ENCODE assay signal across 8 cellular contexts in the genomic region with DNA sequence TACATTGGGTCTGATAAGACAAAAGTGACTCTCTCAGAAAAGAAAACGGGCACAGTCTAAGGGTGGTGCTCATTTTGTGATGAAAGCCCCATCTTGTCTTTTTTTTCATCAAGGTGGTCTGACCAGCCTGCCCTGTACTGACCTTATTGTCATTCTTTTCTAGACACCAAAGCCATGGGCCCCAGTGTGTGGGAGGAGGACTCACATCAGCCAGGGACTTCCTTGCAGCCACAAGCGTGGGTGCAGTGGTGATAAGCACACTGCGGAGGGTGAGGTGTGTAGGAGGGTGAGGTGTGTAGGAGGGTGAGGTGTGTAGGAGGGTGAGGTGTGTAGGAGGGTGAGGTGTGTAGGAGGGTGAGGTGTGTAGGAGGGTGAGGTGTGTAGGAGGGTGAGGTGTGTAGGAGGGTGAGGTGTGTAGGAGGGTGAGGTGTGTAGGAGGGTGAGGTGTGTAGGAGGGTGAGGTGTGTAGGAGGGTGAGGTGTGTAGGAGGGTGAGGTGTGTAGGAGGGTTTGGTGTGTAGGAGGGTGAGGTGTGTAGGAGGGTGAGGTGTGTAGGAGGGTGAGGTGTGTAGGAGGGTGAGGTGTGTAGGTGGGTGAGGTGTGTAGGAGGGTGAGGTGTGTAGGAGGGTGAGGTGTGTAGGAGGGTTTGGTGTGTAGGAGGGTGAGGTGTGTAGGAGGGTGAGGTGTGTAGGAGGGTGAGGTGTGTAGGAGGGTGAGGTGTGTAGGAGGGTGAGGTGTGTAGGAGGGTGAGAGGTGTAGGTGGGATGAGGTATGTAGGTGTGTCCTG.
DNase-seq lines count a peak whose midpoint lies in the region; ATAC-seq, FAIRE-seq and TF ChIP-seq lines count a peak whose summit lies in the region.
"Not testable (repeated sequence)": the region's sequence is repeated elsewhere in the genome, so short reads cannot be mapped to it uniquely, and the experiment has no call there.

No MANE protein-coding gene starts in this region.

- H4K5ac ChIP-seq in H1 (ENCODE audit: insufficient read length, low read depth, low read length) = not testable (repeated sequence)

- not testable (repeated sequence) for H4K20me1 ChIP-seq in H1 (replicated peaks in 1 of 2; ENCODE audit: control insufficient read depth in 1 of 2, insufficient read depth in 2 of 2, low read length in 2 of 2); HepG2 (ENCODE audit: insufficient read depth, low read length)

- not testable (repeated sequence) for TF ChIP-seq POLR2A in H1 (IDR thresholded peaks at IDR 0.05; ENCODE audit: control extremely low read depth in 1 of 2, low read depth in 2 of 2, low read length in 2 of 2); HepG2 (IDR thresholded peaks at IDR 0.05; ENCODE audit: insufficient read depth in 1 of 2, low read depth in 2 of 2, low read length in 2 of 2)

- H3K27ac ChIP-seq in CD8-positive, alpha-beta T cell (ENCODE audit: low read depth, low read length); H1 (ENCODE audit: low read depth, low read length); HepG2 (ENCODE audit: extremely low read length, insufficient read depth, low read length): not testable (repeated sequence)

- not testable (repeated sequence) for H3K36me3 ChIP-seq in CD8-positive, alpha-beta T cell (ENCODE audit: insufficient read depth, low read length); H1 (ENCODE audit: control insufficient read depth in 2 of 4, insufficient read depth in 4 of 4, low read length in 3 of 4); HepG2 (replicated peaks in 1 of 2; ENCODE audit: control insufficient read depth in 1 of 2, insufficient read depth in 2 of 2, low read length in 2 of 2)

- peak overlapping the region; percentile 18 for H3K14ac ChIP-seq in H1 (ENCODE audit: insufficient read length)

- H3K4me3 ChIP-seq in CD8-positive, alpha-beta T cell (ENCODE audit: low read depth, low read length); H1 (ENCODE audit: extremely low read depth in 1 of 4, insufficient read depth in 2 of 4, low read depth in 3 of 4, low read length in 4 of 4); HepG2 (replicated peaks in 1 of 3; ENCODE audit: insufficient read depth in 1 of 3, low read depth in 2 of 3, low read length in 3 of 3): not testable (repeated sequence)

- H3K18ac ChIP-seq in H1 (ENCODE audit: extremely low read depth, low read length) = peak overlapping the region; percentile 9; the same call in 1 of the 2 replicates

- CTCF ChIA-PET in CD8-positive, alpha-beta T cell (lab: Charles Lee); T-cell (lab: Charles Lee); H1 (lab: Charles Lee; ENCODE audit: partially characterized antibody); HepG2 (lab: Yijun Ruan, JAX; ENCODE audit: low intra/inter-chr PET ratio, low total read pairs): not testable (repeated sequence)

- H3K9ac ChIP-seq in H1 (replicated peaks in 1 of 4; ENCODE audit: extremely low read depth in 1 of 4, low read depth in 3 of 4, low read length in 3 of 4); HepG2 (ENCODE audit: insufficient read depth, low read depth, low read length): not testable (repeated sequence)

- not testable (repeated sequence) for H3K4ac ChIP-seq in H1 (replicated peaks; ENCODE audit: insufficient read length, low read depth, low read length)

- H3K27ac Mint-ChIP-seq in CD8-positive, alpha-beta T cell = peak overlapping the region; percentile 93
- H3K27ac Mint-ChIP-seq in T-cell = peak overlapping the region; percentile 90 to 91
- H3K27ac Mint-ChIP-seq in activated T-cell treated with anti-CD3 and anti-CD28 coated beads, Interleukin-2, amount 50 U/mL, for 24 hours = peak overlapping the region; percentile 76
- H3K27ac Mint-ChIP-seq in activated naive CD8-positive, alpha-beta T cell treated with anti-CD3 and anti-CD28 coated beads, Interleukin-2, amount 10 ng/mL, durations not matched to agents 7 days and 5 days = peak overlapping the region; percentile 97

- not testable (repeated sequence) for H3K9me3 Mint-ChIP-seq in CD8-positive, alpha-beta T cell; T-cell
- peaks cover 13% of the 10 kb centered on the region for H3K9me3 Mint-ChIP-seq in activated T-cell treated with anti-CD3 and anti-CD28 coated beads, Interleukin-2, amount 50 U/mL, for 24 hours
- peaks cover 14% of the 10 kb centered on the region for H3K9me3 Mint-ChIP-seq in activated naive CD8-positive, alpha-beta T cell treated with anti-CD3 and anti-CD28 coated beads, Interleukin-2, amount 10 ng/mL, durations not matched to agents 7 days and 5 days

- not testable (repeated sequence) for H3K27me3 ChIP-seq in CD8-positive, alpha-beta T cell (ENCODE audit: insufficient read depth, low read length); H1 (replicated peaks in 1 of 4; ENCODE audit: control insufficient read depth in 3 of 4, extremely low read depth in 1 of 4, insufficient read depth in 3 of 4, low read length in 3 of 4)
- H3K27me3 ChIP-seq in HepG2 (ENCODE audit: control insufficient read depth in 1 of 2, insufficient read depth in 2 of 2, low read length in 2 of 2) = peaks cover 15 to 58% of the 10 kb centered on the region in 2 experiments; a peak in 4 of 5 replicates

- H3K79me1 ChIP-seq in H1 (ENCODE audit: low read depth, low read length) = not testable (repeated sequence)

- POLR2A ChIA-PET in CD8-positive, alpha-beta T cell (lab: Charles Lee) = interaction anchor here (0.5 kb wide), 1 partner anchor 407 kb away, joined by 3 read pairs; no protein-coding TSS in a partner anchor
- POLR2A ChIA-PET in T-cell (lab: Charles Lee) (interaction anchor here in 1 of 2 donors (0.6 kb wide), 1 partner anchor 28 kb away, joined by 3 read pairs; no protein-coding TSS in a partner anchor), H1 (lab: Charles Lee; ENCODE audit: partially characterized antibody) (interaction anchor here (0.7 kb wide), 1 partner anchor 10 kb away, joined by 3 read pairs; no protein-coding TSS in a partner anchor)
- POLR2A ChIA-PET in activated naive CD8-positive, alpha-beta T cell treated with anti-CD3 and anti-CD28 coated beads, Interleukin-2, amount 10 ng/mL, durations not matched to agents 7 days and 5 days (lab: Charles Lee) = interaction anchor here (3.5 kb wide), 1 partner anchor 57 kb away, joined by 103 read pairs; no protein-coding TSS in a partner anchor
- POLR2A ChIA-PET in HepG2 (lab: Yijun Ruan, JAX) = not testable (repeated sequence)

- H3K4me2 ChIP-seq in H1 (ENCODE audit: insufficient read depth in 1 of 2, low read depth in 2 of 2, low read length in 2 of 2); HepG2 (ENCODE audit: low read depth, low read length): not testable (repeated sequence)

- H3K9me3 ChIP-seq in CD8-positive, alpha-beta T cell (ENCODE audit: low read length); H1 (ENCODE audit: insufficient read depth in 2 of 2, low read depth in 1 of 2, low read length in 1 of 2); HepG2 (ENCODE audit: low read length): not testable (repeated sequence)

- H2AK5ac ChIP-seq in H1 (ENCODE audit: low read depth, low read length) = peak overlapping the region; percentile 92

- H4K8ac ChIP-seq in H1 (ENCODE audit: extremely low read depth, insufficient read depth, low read length) = not testable (repeated sequence)

- ATAC-seq in CD8-positive, alpha-beta T cell; T-cell (replicated peaks in 1 of 4); activated naive CD8-positive, alpha-beta T cell treated with anti-CD3 and anti-CD28 coated beads, Interleukin-2, amount 10 ng/mL, durations not matched to agents 7 days and 5 days (ENCODE audit: low read depth); HepG2: not testable (repeated sequence)

- in situ Hi-C loops in HepG2 (cut with HindIII; ENCODE audit: extremely low pct_ligation_motif_present, low pct_unique_long_range_greater_than_20kb) = not testable (repeated sequence)

- not testable (repeated sequence) for H3K27me3 Mint-ChIP-seq in CD8-positive, alpha-beta T cell (ENCODE audit: low read depth); T-cell; activated naive CD8-positive, alpha-beta T cell treated with anti-CD3 and anti-CD28 coated beads, Interleukin-2, amount 10 ng/mL, durations not matched to agents 7 days and 5 days
- H3K27me3 Mint-ChIP-seq in activated T-cell treated with anti-CD3 and anti-CD28 coated beads, Interleukin-2, amount 50 U/mL, for 24 hours = peaks cover 16% of the 10 kb centered on the region

- H3K79me2 ChIP-seq in H1 (ENCODE audit: control insufficient read depth in 1 of 2, insufficient read depth in 2 of 2, low read length in 2 of 2); HepG2 (ENCODE audit: insufficient read depth, low read length): not testable (repeated sequence)

- not testable (repeated sequence) for H3K4me3 Mint-ChIP-seq in CD8-positive, alpha-beta T cell; activated T-cell treated with anti-CD3 and anti-CD28 coated beads, Interleukin-2, amount 50 U/mL, for 24 hours; activated naive CD8-positive, alpha-beta T cell treated with anti-CD3 and anti-CD28 coated beads, Interleukin-2, amount 10 ng/mL, durations not matched to agents 7 days and 5 days
- H3K4me3 Mint-ChIP-seq in T-cell = peak overlapping the region in 1 of 3 donors; percentile 78

- TF ChIP-seq EP300 in H1 (IDR thresholded peaks at IDR 0.05; ENCODE audit: borderline replicate concordance in 1 of 2, low read depth in 2 of 2, low read length in 2 of 2); HepG2 (IDR thresholded peaks at IDR 0.05; ENCODE audit: low read depth in 2 of 2, low read length in 2 of 2); HepG2 (CRISPR knock-in tag; IDR thresholded peaks at IDR 0.05; ENCODE audit: borderline replicate concordance): not testable (repeated sequence)

- FAIRE-seq in H1 (lab: Jason Lieb, UNC) = peak; percentile 100
- peak; percentile 98 for FAIRE-seq in HepG2 (lab: Jason Lieb, UNC)
- FAIRE-seq in urothelium cell line (lab: Jason Lieb, UNC) = peak; percentile 100

- not testable (repeated sequence) for H3K36me3 Mint-ChIP-seq in CD8-positive, alpha-beta T cell; T-cell; activated T-cell treated with anti-CD3 and anti-CD28 coated beads, Interleukin-2, amount 50 U/mL, for 24 hours (ENCODE audit: low read depth)
- peaks cover 12% of the 10 kb centered on the region for H3K36me3 Mint-ChIP-seq in activated naive CD8-positive, alpha-beta T cell treated with anti-CD3 and anti-CD28 coated beads, Interleukin-2, amount 10 ng/mL, durations not matched to agents 7 days and 5 days

- TF ChIP-seq RAD21 in H1 (IDR thresholded peaks at IDR 0.05 in 1 of 2, conservative IDR thresholded peaks at IDR 0.05 in 1 of 2; ENCODE audit: low read depth in 2 of 2, low read length in 2 of 2); HepG2 (CRISPR knock-in tag; IDR thresholded peaks at IDR 0.05): not testable (repeated sequence)

- peaks cover 66% of the 10 kb centered on the region for H3K4me1 ChIP-seq in CD8-positive, alpha-beta T cell (ENCODE audit: insufficient read depth, low read length)
- not testable (repeated sequence) for H3K4me1 ChIP-seq in H1 (replicated peaks in 1 of 4; ENCODE audit: control insufficient read depth in 3 of 4, insufficient read depth in 4 of 4, low read length in 3 of 4)
- H3K4me1 ChIP-seq in HepG2 (ENCODE audit: insufficient read depth, low read length) = peaks cover 11% of the 10 kb centered on the region

- not testable (repeated sequence) for H2BK120ac ChIP-seq in H1 (replicated peaks; ENCODE audit: low read depth, low read length)

- TF ChIP-seq CTCF in CD8-positive, alpha-beta T cell (IDR thresholded peaks at IDR 0.05); H1 (IDR thresholded peaks at IDR 0.05; ENCODE audit: control extremely low read depth in 1 of 3, insufficient read depth in 1 of 3, low read depth in 1 of 3, low read length in 3 of 3); HepG2 (CRISPR knock-in tag; IDR thresholded peaks at IDR 0.05): not testable (repeated sequence)

- not testable (repeated sequence) for H4K91ac ChIP-seq in H1 (replicated peaks; ENCODE audit: insufficient read length, low read length)

- not testable (repeated sequence) for H3K23ac ChIP-seq in H1 (ENCODE audit: insufficient read length)

- 89% methylated on average over 3 of the region's 3 CpGs; no CpG with 5 or more reads in 1 of the 2 experiments for WGBS in H1 (ENCODE audit: extremely low coverage in 1 of 2, insufficient coverage in 1 of 2, insufficient read length in 1 of 2, insufficient replicate concordance in 2 of 2, low coverage in 1 of 2, low lambda C conversion rate in 2 of 2, missing lambda C conversion rate in 1 of 2), 2 experiments
- WGBS in HepG2 (ENCODE audit: low lambda C conversion rate) = 14% methylated on average over 3 of the region's 3 CpGs

- not testable (repeated sequence) for DNase-seq in CD8-positive, alpha-beta T cell; activated T-cell treated with anti-CD3 and anti-CD28 coated beads, Interleukin-2, amount 50 U/mL, for 24 hours; H1 (ENCODE audit: low read depth in 1 of 2, low spot score in 2 of 2); HepG2 (ENCODE audit: low spot score); urothelium cell line (ENCODE audit: low spot score)
- peak in 2 of 34 experiments; percentile 17 to 22 for DNase-seq in T-cell
- peak; percentile 25 for DNase-seq in activated naive CD8-positive, alpha-beta T cell treated with anti-CD3 and anti-CD28 coated beads, Interleukin-2, amount 10 ng/mL, durations not matched to agents 7 days and 5 days
- DNase-seq in stimulated activated CD4-positive, alpha-beta T cell treated with anti-CD3 and anti-CD28 coated beads, Interleukin-1b, Interleukin-23, amount 100 ng/mL, for 48 hours = peak; percentile 33

- H2BK12ac ChIP-seq in H1 (ENCODE audit: low read depth, low read length) = peak overlapping the region; percentile 82

- not testable (repeated sequence) for H3K23me2 ChIP-seq in H1 (ENCODE audit: low read depth, low read length)

- H2BK20ac ChIP-seq in H1 (ENCODE audit: low read length) = 0 out of 2 replicates have a peak overlapping the region, but pooled peaks have one; percentile 3

- H2AFZ ChIP-seq in H1 (ENCODE audit: low read length); HepG2 (ENCODE audit: low read length): not testable (repeated sequence)

- H2BK5ac ChIP-seq in H1 (ENCODE audit: low read depth, low read length) = peak overlapping the region; percentile 45; the same call in 1 of the 2 replicates

- peak overlapping the region; percentile 22; the same call in 1 of the 2 replicates for H2BK15ac ChIP-seq in H1 (ENCODE audit: low read length)

- not testable (repeated sequence) for H3K56ac ChIP-seq in H1 (replicated peaks; ENCODE audit: insufficient read length, low read depth, low read length)

- intact Hi-C loops in CD8-positive, alpha-beta T cell (cut with DNase I, micrococcal nuclease) = loop anchor here (2.0 kb wide), 1 partner anchor 57 kb away; no protein-coding TSS in a partner anchor
- intact Hi-C loops in HepG2 (cut with micrococcal nuclease; ENCODE audit: unreplicated experiment) = not testable (repeated sequence)

- not testable (repeated sequence) for BruUV-seq in HepG2 (replicated peaks; lab: Mats Ljungman, UMichigan)

- peaks cover 61% of the 10 kb centered on the region for H3K4me1 Mint-ChIP-seq in CD8-positive, alpha-beta T cell (ENCODE audit: low read depth)
- peaks cover 46 to 54% (median 54%) of the 10 kb centered on the region in 3 donors for H3K4me1 Mint-ChIP-seq in T-cell
- peaks cover 49% of the 10 kb centered on the region for H3K4me1 Mint-ChIP-seq in activated T-cell treated with anti-CD3 and anti-CD28 coated beads, Interleukin-2, amount 50 U/mL, for 24 hours (ENCODE audit: low read depth)
- peaks cover 52% of the 10 kb centered on the region for H3K4me1 Mint-ChIP-seq in activated naive CD8-positive, alpha-beta T cell treated with anti-CD3 and anti-CD28 coated beads, Interleukin-2, amount 10 ng/mL, durations not matched to agents 7 days and 5 days
